In genomic region chr14:79871164-79871563, GRCh38 we compare ENCODE assay signal across 19 cellular contexts.
DNase-seq lines count a peak whose midpoint lies in the region; ATAC-seq, FAIRE-seq and TF ChIP-seq lines count a peak whose summit lies in the region.
"Had no signal": no experiment of that assay in that cellular context is flagged by ENCODE, and none has a peak within 500 bp of the region (broad histone marks: within the 10 kb centered on the region; RNA-seq: fewer than 3 reads in every experiment).

No MANE protein-coding gene starts in this region.

- CTCF ChIA-PET in HEK293 (lab: Yijun Ruan, JAX) = no interaction called here
- CTCF ChIA-PET in K562 (lab: Yijun Ruan, JAX; ENCODE audit: low intra/inter-chr PET ratio) = no interaction called here

- POLR2A ChIA-PET in HEK293 (lab: Yijun Ruan, JAX) = no interaction called here
- POLR2A ChIA-PET in K562 (lab: Yijun Ruan, JAX) = no interaction called here

- H2AFZ ChIP-seq in K562 (ENCODE audit: low read depth, low read length) = no peak overlapping the region
- no peak overlapping the region for H2AFZ ChIP-seq in smooth muscle cell (ENCODE audit: low read depth)

- intact Hi-C loops in K562 (cut with micrococcal nuclease) = no loop called here

- TF ChIP-seq POLR2A in K562 (conservative IDR thresholded peaks at IDR 0.05) = no peak

- TF ChIP-seq CTCF in HEK293 (tag by site-specific recombination; IDR thresholded peaks at IDR 0.05) (no peak), K562 (IDR thresholded peaks at IDR 0.05 in 2 of 3, conservative IDR thresholded peaks at IDR 0.05 in 1 of 3; ENCODE audit: insufficient read depth in 2 of 3, low read depth in 1 of 3, low read length in 3 of 3) (no peak), smooth muscle cell (IDR thresholded peaks at IDR 0.05; ENCODE audit: borderline replicate concordance, insufficient read depth, poor library complexity, severe bottlenecking) (no peak)

- H3K9ac ChIP-seq in K562 (ENCODE audit: insufficient read depth in 1 of 2, low read depth in 2 of 2, low read length in 2 of 2) (no peak overlapping the region), smooth muscle cell (ENCODE audit: low read depth) (no peak overlapping the region)

- H3K9me3 ChIP-seq in HEK293 (ENCODE audit: control insufficient read depth, insufficient read depth, low read depth, low read length) (no peaks in the 10 kb centered on the region), K562 (replicated peaks; ENCODE audit: control insufficient read depth, insufficient read depth, low read depth, low read length) (no peaks in the 10 kb centered on the region), smooth muscle cell (replicated peaks; ENCODE audit: low read depth) (no peaks in the 10 kb centered on the region)
- H3K9me3 ChIP-seq: Caco-2 had no signal

- FAIRE-seq in K562 (lab: Jason Lieb, UNC) = no peak
- FAIRE-seq: A204.1, D721Med, G401.6, GM12892, GM18507 had no signal

- H3K36me3 ChIP-seq in HEK293 (ENCODE audit: control insufficient read depth in 2 of 2, insufficient read depth in 1 of 2, low read length in 2 of 2) (no peaks in the 10 kb centered on the region), K562 (ENCODE audit: control insufficient read depth, insufficient read depth, low read length) (no peaks in the 10 kb centered on the region), smooth muscle cell (ENCODE audit: low read depth) (no peaks in the 10 kb centered on the region)

- H3K79me2 ChIP-seq in K562 (ENCODE audit: control insufficient read depth, insufficient read depth, low read length) (no peaks in the 10 kb centered on the region), smooth muscle cell (ENCODE audit: low read depth) (no peaks in the 10 kb centered on the region)

- WGBS in K562 (ENCODE audit: insufficient coverage, low coverage, missing lambda C conversion rate) = 10% methylated on average over 1 of the region's 1 CpG
- WGBS in smooth muscle cell (ENCODE audit: low lambda C conversion rate) = 24% methylated on average over 1 of the region's 1 CpG

- H3K27me3 ChIP-seq in K562 (ENCODE audit: control insufficient read depth in 2 of 2, insufficient read depth in 2 of 2, low read length in 2 of 2) = no peaks in the 10 kb centered on the region
- H3K27me3 ChIP-seq in smooth muscle cell (ENCODE audit: low read depth) = peaks cover 3% of the 10 kb centered on the region

- no peaks in the 10 kb centered on the region for H4K20me1 ChIP-seq in K562 (replicated peaks; ENCODE audit: control insufficient read depth, insufficient read depth, low read length)
- H4K20me1 ChIP-seq in smooth muscle cell (ENCODE audit: low read depth) = no peaks in the 10 kb centered on the region

- H3K4me3 ChIP-seq in HEK293 (ENCODE audit: low read depth, low read length) (no peak overlapping the region), K562 (no peak overlapping the region), smooth muscle cell (no peak overlapping the region)

- in situ Hi-C loops in K562 (cut with MboI) = no loop called here

- BruUV-seq in K562 (replicated peaks; lab: Mats Ljungman, UMichigan) = no TSS peak

- no peak for TF ChIP-seq EP300 in K562 (IDR thresholded peaks at IDR 0.05; ENCODE audit: low read length)

- ATAC-seq in K562 = no peak
- no peak for ATAC-seq in GM21515 (IDR thresholded peaks at IDR 0.05; ENCODE audit: unreplicated experiment)
- no peak for ATAC-seq in GM18520 (IDR thresholded peaks at IDR 0.05; ENCODE audit: unreplicated experiment)
- ATAC-seq: HCT116 had no signal

- no peaks in the 10 kb centered on the region for H3F3A ChIP-seq in smooth muscle cell (ENCODE audit: low read depth)

- peak; percentile 67 for DNase-seq in NCI-H82 (lab: John Stamatoyannopoulos, UW)
- DNase-seq in K562 (ENCODE audit: extremely low read depth in 1 of 4, low spot score in 3 of 4) = no peak
- DNase-seq in smooth muscle cell (lab: John Stamatoyannopoulos, UW; ENCODE audit: unreplicated experiment) = no peak
- no peak for DNase-seq in hippocampal formation (lab: John Stamatoyannopoulos, UW)
- DNase-seq: AML-193; Caco-2; CD4-positive, alpha-beta T cell; GOT3; H7 had no signal

- no peak overlapping the region for H3K4me2 ChIP-seq in K562 (ENCODE audit: insufficient read depth, low read length)
- H3K4me2 ChIP-seq in smooth muscle cell = peak overlapping the region; percentile 70

- no peaks in the 10 kb centered on the region for H3K9me1 ChIP-seq in K562 (ENCODE audit: control insufficient read depth, insufficient read depth, low read length)

- H3K4me1 ChIP-seq in HEK293 (ENCODE audit: control insufficient read depth, insufficient read depth, low read length) (peaks cover 7% of the 10 kb centered on the region), K562 (replicated peaks in 1 of 2; ENCODE audit: control insufficient read depth in 2 of 2, insufficient read depth in 2 of 2, low read length in 2 of 2) (no peaks in the 10 kb centered on the region), smooth muscle cell (ENCODE audit: low read depth) (peaks cover 7% of the 10 kb centered on the region)
- H3K4me1 ChIP-seq: Caco-2 had no signal

- H3K27ac ChIP-seq in HEK293 (ENCODE audit: extremely low read depth, low read depth, low read length) (no peak overlapping the region), K562 (ENCODE audit: extremely low read depth, low read depth, low read length) (no peak overlapping the region), smooth muscle cell (ENCODE audit: low read depth) (no peak overlapping the region)
- H3K27ac ChIP-seq: C4-2B had no signal

- no peak for TF ChIP-seq RAD21 in K562 (CRISPR knock-in tag; conservative IDR thresholded peaks at IDR 0.05 in 1 of 2, IDR thresholded peaks at IDR 0.05 in 1 of 2)

TF ChIP-seq in HEK293, 187 proteins besides CTCF, POLR2A, EP300 and RAD21:
- TF ChIP-seq ZNF335 (tag by site-specific recombination; conservative IDR thresholded peaks at IDR 0.05) (peak; percentile 10; the same call in 1 of the 2 replicates), ZNF843 (tag by site-specific recombination; IDR thresholded peaks at IDR 0.05) (peak; percentile 47; the same call in 1 of the 2 replicates), PRDM6 (tag by site-specific recombination; IDR thresholded peaks at IDR 0.05) (peak; percentile 43; the same call in 1 of the 2 replicates), AEBP2 (tag by site-specific recombination; IDR thresholded peaks at IDR 0.05; ENCODE audit: borderline replicate concordance) (no peak)

TF ChIP-seq in K562, 482 proteins besides CTCF, POLR2A, EP300 and RAD21:
- TF ChIP-seq ZNF124 (CRISPR knock-in tag; IDR thresholded peaks at IDR 0.05) (no peak), SIN3A (IDR thresholded peaks at IDR 0.05; ENCODE audit: borderline replicate concordance in 2 of 2, control insufficient read depth in 1 of 2, low read depth in 2 of 2, low read length in 2 of 2) (no peak), ZNF316 (IDR thresholded peaks at IDR 0.05) (peak; percentile 30; the same call in 1 of the 2 replicates), ZC3H8 (IDR thresholded peaks at IDR 0.05) (no peak), ZFPM2 (CRISPR knock-in tag; IDR thresholded peaks at IDR 0.05) (no peak), NFATC3 (IDR thresholded peaks at IDR 0.05) (no peak), ZNF311 (CRISPR knock-in tag; IDR thresholded peaks at IDR 0.05) (no peak)
TF ChIP-seq in K562: peak in this region for 1.
